In the genomic region with DNA sequence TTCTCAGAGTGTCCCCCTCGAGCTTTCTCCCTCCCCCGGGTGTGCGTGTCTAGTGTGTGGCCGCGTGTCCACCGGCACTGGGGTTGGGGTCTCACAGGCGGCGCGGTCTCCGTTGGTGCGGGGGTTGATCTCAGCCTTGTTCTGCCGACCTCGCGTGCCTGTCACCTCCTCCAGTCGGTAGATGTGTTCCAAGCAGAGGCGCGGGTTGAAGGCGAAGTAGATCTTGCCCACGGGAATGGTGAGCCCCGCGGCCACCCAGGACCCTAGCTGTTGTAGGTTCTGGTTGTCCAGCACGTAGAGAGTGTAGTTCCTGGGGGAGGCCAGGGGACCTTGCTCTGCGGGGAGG, we compare ENCODE assay signal across 1 cellular context.
TF ChIP-seq lines count a peak whose summit lies in the region.

No MANE protein-coding gene starts in this region.

TF ChIP-seq in K562, 482 proteins besides CTCF, POLR2A, EP300 and RAD21:
- TF ChIP-seq ZNF707 (CRISPR knock-in tag; conservative IDR thresholded peaks at IDR 0.05) = no peak
- TF ChIP-seq HNRNPLL (IDR thresholded peaks at IDR 0.05; ENCODE audit: low read depth, low read length, poor library complexity, severe bottlenecking) = peak; percentile 10
- no peak for TF ChIP-seq POU5F1 (IDR thresholded peaks at IDR 0.05; ENCODE audit: borderline replicate concordance, low read depth, low read length, partially characterized antibody)
- TF ChIP-seq L3MBTL2 (IDR thresholded peaks at IDR 0.05) = no peak
- no peak for TF ChIP-seq ZSCAN32 (CRISPR knock-in tag; IDR thresholded peaks at IDR 0.05)
- TF ChIP-seq CBX1 (IDR thresholded peaks at IDR 0.05; ENCODE audit: low read depth) = no peak
- TF ChIP-seq TAF9B (IDR thresholded peaks at IDR 0.05; ENCODE audit: partially characterized antibody) = no peak
- TF ChIP-seq ZNF699 (CRISPR knock-in tag; IDR thresholded peaks at IDR 0.05; ENCODE audit: insufficient replicate concordance) = no peak
- TF ChIP-seq ZNF717 (CRISPR knock-in tag; IDR thresholded peaks at IDR 0.05) = no peak
